ENCODE assay signal across 19 cellular contexts in genomic region chr19:16116067-16116466, GRCh38. TPM values are rescaled to one million over a fixed set of nuclear protein-coding genes. Genes with fewer than 3 reads are reported as not detected.
DNase-seq lines count a peak whose midpoint lies in the region; ATAC-seq, FAIRE-seq and TF ChIP-seq lines count a peak whose summit lies in the region.
"Had no signal": no experiment of that assay in that cellular context is flagged by ENCODE, and none has a peak within 500 bp of the region (broad histone marks: within the 10 kb centered on the region; RNA-seq: fewer than 3 reads in every experiment).

No MANE protein-coding gene starts in this region.

- peaks cover 72% of the 10 kb centered on the region for H3K4me1 Mint-ChIP-seq in activated CD4-positive, alpha-beta T cell treated with anti-CD3 and anti-CD28 coated beads for 36 hours
- H3K4me1 Mint-ChIP-seq in brain: peaks cover 38% of the 10 kb centered on the region

- POLR2A ChIA-PET in activated CD4-positive, alpha-beta T cell treated with anti-CD3 and anti-CD28 coated beads for 36 hours (lab: Charles Lee): no interaction called here
- POLR2A ChIA-PET in PC-3 (lab: Charles Lee; ENCODE audit: unreplicated experiment): no interaction called here

- H3K27me3 Mint-ChIP-seq in activated CD4-positive, alpha-beta T cell treated with anti-CD3 and anti-CD28 coated beads for 36 hours: no peaks in the 10 kb centered on the region
- H3K27me3 Mint-ChIP-seq in brain: peaks cover 14% of the 10 kb centered on the region

- H3K4me3 ChIP-seq in OCI-LY1 (ENCODE audit: low read depth, low read length, poor library complexity, severe bottlenecking) (no peak overlapping the region), neutrophil (ENCODE audit: low read depth in 1 of 2, low read length in 1 of 2) (no peak overlapping the region), PC-3 (ENCODE audit: low read length) (no peak overlapping the region)
- H3K4me3 ChIP-seq: thoracic aorta had no signal

- H3K9ac ChIP-seq in OCI-LY1 (ENCODE audit: low read length) (no peak overlapping the region; the same call in 1 of the 2 replicates), PC-3 (ENCODE audit: low read length) (no peak overlapping the region)

- H3K27ac ChIP-seq in OCI-LY1 (ENCODE audit: low read depth, low read length, poor library complexity, severe bottlenecking) (peak overlapping the region; percentile 97), neutrophil (peak overlapping the region; percentile 95), PC-3 (ENCODE audit: low read length) (no peak overlapping the region)
- H3K27ac ChIP-seq: thoracic aorta had no signal

- H3K27ac Mint-ChIP-seq in activated CD4-positive, alpha-beta T cell treated with anti-CD3 and anti-CD28 coated beads for 36 hours: peak overlapping the region; percentile 75
- peak overlapping the region in 4 of 5 experiments; percentile 16 to 75 (median 38) for H3K27ac Mint-ChIP-seq in brain

- H2AFZ ChIP-seq in OCI-LY1 (ENCODE audit: low read length): no peak overlapping the region
- H2AFZ ChIP-seq in PC-3 (ENCODE audit: low read length): no peak overlapping the region

- H3K36me3 ChIP-seq in OCI-LY1 (ENCODE audit: insufficient read depth, low read length) (peaks cover 35% of the 10 kb centered on the region), neutrophil (peaks cover 54% of the 10 kb centered on the region), PC-3 (ENCODE audit: low read depth, low read length) (peaks cover 17% of the 10 kb centered on the region)

- 0 out of 2 replicates have a peak, but pooled peaks cover 3% of the 10 kb centered on the region for H3F3A ChIP-seq in OCI-LY1 (ENCODE audit: insufficient read depth, low read length)
- H3F3A ChIP-seq in PC-3 (ENCODE audit: low read length, unreplicated experiment): no peaks in the 10 kb centered on the region

- H3K4me2 ChIP-seq in OCI-LY1 (ENCODE audit: low read length) (peak overlapping the region; percentile 25; the same call in 1 of the 2 replicates), PC-3 (ENCODE audit: low read length) (no peak overlapping the region)

- intact Hi-C loops in activated CD4-positive, alpha-beta T cell treated with anti-CD3 and anti-CD28 coated beads for 36 hours (cut with DNase I, micrococcal nuclease): no loop called here
- intact Hi-C loops in PC-3 (cut with micrococcal nuclease): no loop called here

- H4K20me1 ChIP-seq in OCI-LY1 (ENCODE audit: insufficient read depth, low read length): no peaks in the 10 kb centered on the region
- H4K20me1 ChIP-seq in PC-3 (ENCODE audit: low read length): no peaks in the 10 kb centered on the region

- FAIRE-seq in GM12892 (lab: Jason Lieb, UNC): no peak
- FAIRE-seq: RCC 7860 had no signal

- H3K79me2 ChIP-seq in OCI-LY1 (ENCODE audit: insufficient read depth, low read length): peaks cover 23% of the 10 kb centered on the region
- H3K79me2 ChIP-seq in PC-3 (ENCODE audit: low read length): peaks cover 59% of the 10 kb centered on the region

- no peaks in the 10 kb centered on the region for H3K9me3 Mint-ChIP-seq in activated CD4-positive, alpha-beta T cell treated with anti-CD3 and anti-CD28 coated beads for 36 hours (ENCODE audit: low read depth)
- peaks cover 0 to 1% (median 0%) of the 10 kb centered on the region in 5 experiments for H3K9me3 Mint-ChIP-seq in brain

- ATAC-seq in activated CD4-positive, alpha-beta T cell treated with anti-CD3 and anti-CD28 coated beads for 36 hours: no peak
- no peak for ATAC-seq in PC-3
- ATAC-seq: activated CD4-positive, CD25-positive, alpha-beta regulatory T cell treated with anti-CD3 and anti-CD28 coated beads, Interleukin-2, amount 50 U/mL, for 24 hours had no signal

- H3K4me1 ChIP-seq in OCI-LY1 (ENCODE audit: insufficient read depth, low read length, severe bottlenecking): peaks cover 72% of the 10 kb centered on the region
- H3K4me1 ChIP-seq in neutrophil (ENCODE audit: control insufficient read depth in 1 of 2, insufficient read depth in 1 of 2, low read depth in 1 of 2, low read length in 1 of 2): peaks cover 53 to 67% of the 10 kb centered on the region in 2 experiments
- H3K4me1 ChIP-seq in PC-3 (ENCODE audit: insufficient read depth, low read length): peaks cover 15% of the 10 kb centered on the region

- TF ChIP-seq POLR2A in GM12892 (IDR thresholded peaks at IDR 0.05; ENCODE audit: low read depth, low read length): no peak

- TF ChIP-seq CTCF in OCI-LY1 (IDR thresholded peaks at IDR 0.05; ENCODE audit: low read length): no peak
- no peak for TF ChIP-seq CTCF in brain (conservative IDR thresholded peaks at IDR 0.05)
- TF ChIP-seq CTCF in neutrophil (IDR thresholded peaks at IDR 0.05): no peak
- no peak for TF ChIP-seq CTCF in PC-3 (conservative IDR thresholded peaks at IDR 0.05; ENCODE audit: low read depth, low read length)

- H3K9me2 ChIP-seq in OCI-LY1 (ENCODE audit: low read depth, low read length) (no peaks in the 10 kb centered on the region), PC-3 (replicated peaks; ENCODE audit: low read length) (no peaks in the 10 kb centered on the region)

- CTCF ChIA-PET in activated CD4-positive, alpha-beta T cell treated with anti-CD3 and anti-CD28 coated beads for 36 hours (lab: Charles Lee): no interaction called here
- CTCF ChIA-PET in PC-3 (lab: Charles Lee): no interaction called here

- DNase-seq in activated CD4-positive, alpha-beta T cell treated with anti-CD3 and anti-CD28 coated beads for 36 hours: no peak
- no peak for DNase-seq in activated CD4-positive, alpha-beta T cell treated with anti-CD3 and anti-CD28 coated beads for 4 hours
- DNase-seq in PC-3 (no peak), NCI-H226 (no peak), GM12892 (ENCODE audit: insufficient read length) (no peak)
- DNase-seq: GF-D8, left colon, NCI-H1930, NCI-H526, SW 1271 had no signal

- no TSS peak for BruUV-seq in PC-3 (replicated peaks; lab: Mats Ljungman, UMichigan)

- no peaks in the 10 kb centered on the region for H3K27me3 ChIP-seq in OCI-LY1 (ENCODE audit: insufficient read depth, low read length)
- no peaks in the 10 kb centered on the region for H3K27me3 ChIP-seq in neutrophil
- H3K27me3 ChIP-seq in PC-3 (ENCODE audit: low read length): no peaks in the 10 kb centered on the region

- H3K9me3 ChIP-seq in OCI-LY1 (ENCODE audit: low read length): no peaks in the 10 kb centered on the region
- H3K9me3 ChIP-seq in neutrophil: no peaks in the 10 kb centered on the region
- no peaks in the 10 kb centered on the region for H3K9me3 ChIP-seq in PC-3 (ENCODE audit: low read length)
- H3K9me3 ChIP-seq: thoracic aorta had no signal

- H3K4me3 Mint-ChIP-seq in activated CD4-positive, alpha-beta T cell treated with anti-CD3 and anti-CD28 coated beads for 36 hours: no peak overlapping the region
- peak overlapping the region in 1 of 5 experiments; percentile 9 for H3K4me3 Mint-ChIP-seq in brain

- H3K36me3 Mint-ChIP-seq in activated CD4-positive, alpha-beta T cell treated with anti-CD3 and anti-CD28 coated beads for 36 hours (ENCODE audit: low read depth): peaks cover 63% of the 10 kb centered on the region
- H3K36me3 Mint-ChIP-seq in brain: peaks cover 32% of the 10 kb centered on the region

RNA-seq across cellular contexts. Expression of gene RAB8A, which starts 4.4 kb away (rescaled TPM):
- total RNA-seq in activated CD4-positive, alpha-beta T cell treated with anti-CD3 and anti-CD28 coated beads for 36 hours: 100 to 1,000 TPM; 165 to 218 TPM
- polyA plus RNA-seq in brain (ENCODE audit: insufficient read depth, low read depth, low replicate concordance): 47.7 TPM
- 65.7 and 94.5 TPM in 2 replicates for total RNA-seq in PC-3 (2014; rRNA removed)
- 158 TPM for polyA plus RNA-seq in GM12892 (2012; ENCODE audit: missing spikeins)

RNA-seq across cellular contexts. Expression of gene HSH2D, which starts 27.4 kb away (rescaled TPM):
- 10 to 100 TPM; 31.2 to 38.2 TPM for total RNA-seq in activated CD4-positive, alpha-beta T cell treated with anti-CD3 and anti-CD28 coated beads for 36 hours
- polyA plus RNA-seq in brain (ENCODE audit: insufficient read depth, low read depth, low replicate concordance): 0.17 TPM
- total RNA-seq in PC-3 (2014; rRNA removed): 10.9 and 14.5 TPM in 2 replicates
- 89.1 TPM for polyA plus RNA-seq in GM12892 (2012; ENCODE audit: missing spikeins)
- total RNA-seq: A172, HT1080 had no signal

RNA-seq across cellular contexts. Expression of gene TPM4, which starts 39.8 kb away (rescaled TPM):
- 100 to 1,000 TPM; 362 to 416 TPM for total RNA-seq in activated CD4-positive, alpha-beta T cell treated with anti-CD3 and anti-CD28 coated beads for 36 hours
- polyA plus RNA-seq in brain (ENCODE audit: insufficient read depth, low read depth, low replicate concordance): 171 TPM
- total RNA-seq in PC-3 (2014; rRNA removed): 135 and 167 TPM in 2 replicates
- 494 TPM for polyA plus RNA-seq in GM12892 (2012; ENCODE audit: missing spikeins)

RNA-seq across cellular contexts. Expression of gene CIB3, which starts 57.3 kb away (rescaled TPM):
- total RNA-seq in activated CD4-positive, alpha-beta T cell treated with anti-CD3 and anti-CD28 coated beads for 36 hours: not detected
- polyA plus RNA-seq in brain (ENCODE audit: insufficient read depth, low read depth, low replicate concordance): not detected
- 0.58 TPM in 1 of 2 replicates, not detected in the other for total RNA-seq in PC-3 (2014; rRNA removed)
- not detected for polyA plus RNA-seq in GM12892 (2012; ENCODE audit: missing spikeins)
- total RNA-seq: A172, HT1080, left colon, M059J, thoracic aorta had no signal
